In genomic region chr10:20536381-20536780, GRCh38 we compare ENCODE assay signal across 24 cellular contexts.
"Had no signal": no experiment of that assay in that cellular context is flagged by ENCODE, and none has a peak within 500 bp of the region (broad histone marks: within the 10 kb centered on the region; RNA-seq: fewer than 3 reads in every experiment).

No MANE protein-coding gene starts in this region.

- H3K27ac ChIP-seq: epithelial cell of prostate, esophagus muscularis mucosa, gastrocnemius medialis, parathyroid adenoma, psoas muscle, tibial artery, upper lobe of right lung, vagina had no signal

- H3K27me3 ChIP-seq: esophagus muscularis mucosa, gastrocnemius medialis, tibial artery, upper lobe of right lung, vagina had no signal

- H3K4me3 ChIP-seq: esophagus muscularis mucosa, gastrocnemius medialis, lung, psoas muscle, tibial artery, upper lobe of right lung, vagina had no signal

- H3K9me3 ChIP-seq: esophagus muscularis mucosa, gastrocnemius medialis, psoas muscle, tibial artery, upper lobe of right lung, vagina had no signal

- DNase-seq: cortex of kidney; effector memory CD4-positive, alpha-beta T cell; gastrocnemius medialis; glutamatergic neuron; immature natural killer cell; kidney; left colon; left ventricle myocardium superior; naive B cell; occipital lobe; psoas muscle; right cardiac atrium; small intestine; stimulated activated CD4-positive, alpha-beta T cell treated with anti-CD3 and anti-CD28 coated beads, Interleukin-12 subunit alpha, Interleukin-12 subunit beta, amount 100 ng/mL, for 4 hours; stimulated activated CD4-positive, alpha-beta T cell treated with anti-CD3 and anti-CD28 coated beads, Interleukin-4, amount 100 ng/mL, for 1 hour; stimulated activated CD8-positive, alpha-beta memory T cell treated with anti-CD3 and anti-CD28 coated beads, Interleukin-4, amount 100 ng/mL, for 48 hours; stimulated activated naive CD8-positive, alpha-beta T cell treated with anti-CD3 and anti-CD28 coated beads, Interleukin-15, Interleukin-2, amounts not matched to agents 100 U/mL and 50 U/mL, for 24 hours; tibial artery; upper lobe of right lung had no signal

- H3K4me1 ChIP-seq: esophagus muscularis mucosa, gastrocnemius medialis, parathyroid adenoma, psoas muscle, upper lobe of right lung, vagina had no signal

- H3K36me3 ChIP-seq: esophagus muscularis mucosa, gastrocnemius medialis, tibial artery, upper lobe of right lung, vagina had no signal
